ENCODE assay signal across 8 cellular contexts in the genomic region with DNA sequence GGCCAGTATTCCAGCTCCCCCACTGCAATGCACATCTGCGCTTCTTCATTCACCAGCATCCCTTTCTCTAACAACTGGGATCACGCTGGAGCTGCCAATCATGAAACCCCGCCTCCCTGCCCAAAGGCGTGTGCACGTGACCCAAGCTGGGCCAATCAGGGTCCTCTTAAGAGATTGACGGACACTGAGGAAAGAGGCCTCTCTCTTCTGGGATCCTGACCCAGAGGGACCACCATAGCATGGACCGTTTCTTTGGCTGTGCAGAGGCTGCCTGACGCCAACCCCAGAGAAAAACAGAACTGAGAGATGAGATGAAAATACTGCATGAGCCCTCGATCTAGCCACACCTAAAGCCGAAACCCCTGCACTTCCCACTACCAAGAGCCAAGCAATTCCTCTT. TPM values are rescaled to one million over a fixed set of nuclear protein-coding genes. Genes with fewer than 3 reads are reported as not detected.
DNase-seq lines count a peak whose midpoint lies in the region; ATAC-seq lines count a peak whose summit lies in the region.

No MANE protein-coding gene starts in this region.

- H3K36me3 Mint-ChIP-seq in T-helper 17 cell (ENCODE audit: low read depth), result peaks cover 2% of the 10 kb centered on the region
- peaks cover 0 to 31% (median 12%) of the 10 kb centered on the region in 5 donors for H3K36me3 Mint-ChIP-seq in naive thymus-derived CD4-positive, alpha-beta T cell

- H3K9me3 Mint-ChIP-seq in naive thymus-derived CD4-positive, alpha-beta T cell, result no peaks in the 10 kb centered on the region

- peaks cover 21% of the 10 kb centered on the region for H3K4me1 Mint-ChIP-seq in T-helper 17 cell
- H3K4me1 Mint-ChIP-seq in naive thymus-derived CD4-positive, alpha-beta T cell, result peaks cover 4 to 43% (median 25%) of the 10 kb centered on the region in 7 donors

- no peaks in the 10 kb centered on the region for H3K27me3 Mint-ChIP-seq in T-helper 17 cell
- H3K27me3 Mint-ChIP-seq in naive thymus-derived CD4-positive, alpha-beta T cell, result no peaks in the 10 kb centered on the region

- peak overlapping the region; percentile 73 for H3K4me3 Mint-ChIP-seq in T-helper 17 cell
- no peak overlapping the region for H3K4me3 Mint-ChIP-seq in naive thymus-derived CD4-positive, alpha-beta T cell

- peak overlapping the region; percentile 57 for H3K27ac Mint-ChIP-seq in T-helper 17 cell
- H3K27ac Mint-ChIP-seq in naive thymus-derived CD4-positive, alpha-beta T cell, result peak overlapping the region in 7 of 9 donors; percentile 35 to 84 (median 53)

- intact Hi-C loops in naive thymus-derived CD4-positive, alpha-beta T cell (cut with micrococcal nuclease), result no loop called here

- no peaks in the 10 kb centered on the region for H3K27me3 ChIP-seq in naive thymus-derived CD4-positive, alpha-beta T cell (ENCODE audit: control insufficient read depth in 2 of 2, insufficient read depth in 2 of 2, low read length in 2 of 2)

- DNase-seq in DMS53 (lab: John Stamatoyannopoulos, UW) (peak; percentile 14), DMS53 treated with DMSO at 0.1 percent for 48 hours (lab: John Stamatoyannopoulos, UW; ENCODE audit: unreplicated experiment) (no peak), T-helper 17 cell (no peak), DMS79 (lab: John Stamatoyannopoulos, UW) (no peak), KG1 (lab: John Stamatoyannopoulos, UW) (no peak)
- DNase-seq in naive thymus-derived CD4-positive, alpha-beta T cell, result no peak

- CTCF ChIA-PET in naive thymus-derived CD4-positive, alpha-beta T cell (lab: Charles Lee), result interaction anchor here (0.6 kb wide), 1 partner anchor 34 kb away, joined by 4 read pairs; no protein-coding TSS in a partner anchor

- no peaks in the 10 kb centered on the region for H3K9me3 ChIP-seq in T-helper 17 cell (ENCODE audit: control insufficient read depth, low read length, poor library complexity, severe bottlenecking)
- H3K9me3 ChIP-seq in naive thymus-derived CD4-positive, alpha-beta T cell (ENCODE audit: control insufficient read depth in 2 of 3, low read length in 3 of 3), result no peaks in the 10 kb centered on the region

- H3K4me1 ChIP-seq in naive thymus-derived CD4-positive, alpha-beta T cell (ENCODE audit: control insufficient read depth in 2 of 2, insufficient read depth in 2 of 2, low read length in 2 of 2), result peaks cover 0 to 4% of the 10 kb centered on the region in 2 donors

- peak; percentile 75 for ATAC-seq in HG02885 (IDR thresholded peaks at IDR 0.05; ENCODE audit: poor library complexity, unreplicated experiment)
- ATAC-seq in T-helper 17 cell, result peak; percentile 21
- peak; percentile 34 for ATAC-seq in naive thymus-derived CD4-positive, alpha-beta T cell
- ATAC-seq in GM19467 (IDR thresholded peaks at IDR 0.05; ENCODE audit: unreplicated experiment), result no peak

- H3K27ac ChIP-seq in naive thymus-derived CD4-positive, alpha-beta T cell (ENCODE audit: low read depth, low read length), result no peak overlapping the region

- no peak overlapping the region for H3K4me3 ChIP-seq in naive thymus-derived CD4-positive, alpha-beta T cell (ENCODE audit: low read length)

- peaks cover 6 to 60% (median 9%) of the 10 kb centered on the region in 3 experiments for H3K36me3 ChIP-seq in naive thymus-derived CD4-positive, alpha-beta T cell (ENCODE audit: control insufficient read depth in 2 of 3, insufficient read depth in 3 of 3, low read length in 3 of 3)

- POLR2A ChIA-PET in naive thymus-derived CD4-positive, alpha-beta T cell (lab: Charles Lee), result no interaction called here

RNA-seq across cellular contexts. Expression of gene COTL1, which starts 32.0 kb away (rescaled TPM):
- total RNA-seq in T-helper 17 cell, result 100 to 1,000 TPM; 287 to 328 TPM
- total RNA-seq in naive thymus-derived CD4-positive, alpha-beta T cell, result 100 to 1,000 TPM in 3 of 5 experiments, 10 to 100 TPM in 2; 84.2 to 704 (median 172) TPM
- polyA plus RNA-seq in naive thymus-derived CD4-positive, alpha-beta T cell, result 100 to 1,000 TPM; 268 to 344 TPM
